26 cellular contexts compared by ENCODE assay signal in the genomic region with DNA sequence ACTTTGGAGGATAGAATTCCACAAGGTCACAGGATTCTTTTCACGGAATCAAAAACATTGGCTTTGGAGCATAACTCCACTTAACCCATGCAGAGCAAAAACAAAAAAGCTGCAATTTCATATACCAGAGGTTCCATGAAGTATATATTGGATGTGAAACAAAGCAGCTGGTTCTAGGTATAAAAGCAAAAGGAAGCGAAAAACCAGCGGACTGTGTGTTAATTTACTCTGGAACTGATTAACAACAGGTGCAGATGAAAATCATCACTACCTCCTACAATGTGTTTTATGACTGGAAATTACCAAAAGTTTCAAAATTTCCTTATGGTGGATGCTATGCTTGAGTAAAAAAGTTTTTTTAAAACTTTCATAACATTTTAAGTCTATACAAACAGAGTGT. TPM values are rescaled to one million over a fixed set of nuclear protein-coding genes. Genes with fewer than 3 reads are reported as not detected.
DNase-seq lines count a peak whose midpoint lies in the region; ATAC-seq, FAIRE-seq and TF ChIP-seq lines count a peak whose summit lies in the region.
"Had no signal": no experiment of that assay in that cellular context is flagged by ENCODE, and none has a peak within 500 bp of the region (broad histone marks: within the 10 kb centered on the region; RNA-seq: fewer than 3 reads in every experiment).

No MANE protein-coding gene starts in this region.

- ATAC-seq in GM19397 (IDR thresholded peaks at IDR 0.05; ENCODE audit: unreplicated experiment) (peak; percentile 34), HG02884 (IDR thresholded peaks at IDR 0.05; ENCODE audit: unreplicated experiment) (peak; percentile 35)
- no peak for ATAC-seq in activated T-cell treated with anti-CD3 and anti-CD28 coated beads, Interleukin-2, amount 50 U/mL, for 72 hours (replicated peaks in 1 of 2)
- ATAC-seq: activated CD4-positive, alpha-beta T cell treated with anti-CD3 and anti-CD28 coated beads for 36 hours; activated CD8-positive, alpha-beta memory T cell treated with anti-CD3 and anti-CD28 coated beads, Interleukin-2, amount 10 ng/mL, durations not matched to agents 7 days and 5 days; naive thymus-derived CD4-positive, alpha-beta T cell had no signal

- no peak for TF ChIP-seq CTCF in GM13976 (IDR thresholded peaks at IDR 0.05; ENCODE audit: borderline replicate concordance, control extremely low read depth, extremely low read depth, insufficient read depth, missing control alignments)

- H3K9me3 Mint-ChIP-seq in activated naive CD8-positive, alpha-beta T cell treated with anti-CD3 and anti-CD28 coated beads for 36 hours: no peaks in the 10 kb centered on the region
- H3K9me3 Mint-ChIP-seq in activated T-cell treated with anti-CD3 and anti-CD28 coated beads, Interleukin-2, amount 50 U/mL, for 72 hours: peaks cover 0 to 1% of the 10 kb centered on the region in 2 donors
- H3K9me3 Mint-ChIP-seq: naive thymus-derived CD4-positive, alpha-beta T cell had no signal

- no peak overlapping the region for H3K4me3 Mint-ChIP-seq in activated naive CD8-positive, alpha-beta T cell treated with anti-CD3 and anti-CD28 coated beads for 36 hours
- no peak overlapping the region for H3K4me3 Mint-ChIP-seq in activated T-cell treated with anti-CD3 and anti-CD28 coated beads, Interleukin-2, amount 50 U/mL, for 72 hours
- H3K4me3 Mint-ChIP-seq: activated CD4-positive, alpha-beta T cell treated with anti-CD3 and anti-CD28 coated beads for 36 hours; activated CD8-positive, alpha-beta memory T cell treated with anti-CD3 and anti-CD28 coated beads, Interleukin-2, amount 10 ng/mL, durations not matched to agents 7 days and 5 days; CD14-positive monocyte; naive thymus-derived CD4-positive, alpha-beta T cell had no signal

- no peak overlapping the region for H3K27ac Mint-ChIP-seq in activated naive CD8-positive, alpha-beta T cell treated with anti-CD3 and anti-CD28 coated beads for 36 hours
- H3K27ac Mint-ChIP-seq in activated T-cell treated with anti-CD3 and anti-CD28 coated beads, Interleukin-2, amount 50 U/mL, for 72 hours: no peak overlapping the region
- H3K27ac Mint-ChIP-seq: activated CD4-positive, alpha-beta T cell treated with anti-CD3 and anti-CD28 coated beads for 36 hours; activated CD8-positive, alpha-beta memory T cell treated with anti-CD3 and anti-CD28 coated beads, Interleukin-2, amount 10 ng/mL, durations not matched to agents 7 days and 5 days; CD14-positive monocyte; naive thymus-derived CD4-positive, alpha-beta T cell had no signal

- H3K36me3 Mint-ChIP-seq in activated naive CD8-positive, alpha-beta T cell treated with anti-CD3 and anti-CD28 coated beads for 36 hours: no peaks in the 10 kb centered on the region
- H3K36me3 Mint-ChIP-seq in activated T-cell treated with anti-CD3 and anti-CD28 coated beads, Interleukin-2, amount 50 U/mL, for 72 hours (ENCODE audit: insufficient read depth in 2 of 2): no peaks in the 10 kb centered on the region
- H3K36me3 Mint-ChIP-seq: activated CD8-positive, alpha-beta memory T cell treated with anti-CD3 and anti-CD28 coated beads, Interleukin-2, amount 10 ng/mL, durations not matched to agents 7 days and 5 days; CD14-positive monocyte; naive thymus-derived CD4-positive, alpha-beta T cell had no signal

- DNase-seq in GM13976 (ENCODE audit: low spot score) (peak; percentile 20), DMS79 (lab: John Stamatoyannopoulos, UW) (no peak), HCEC 1CT (no peak)
- DNase-seq in activated naive CD8-positive, alpha-beta T cell treated with anti-CD3 and anti-CD28 coated beads for 36 hours: no peak
- no peak for DNase-seq in activated T-cell treated with anti-CD3 and anti-CD28 coated beads, Interleukin-2, amount 50 U/mL, for 72 hours
- DNase-seq: ACHN; activated CD4-positive, alpha-beta T cell treated with anti-CD3 and anti-CD28 coated beads for 36 hours; activated CD8-positive, alpha-beta memory T cell treated with anti-CD3 and anti-CD28 coated beads, Interleukin-2, amount 10 ng/mL, durations not matched to agents 7 days and 5 days; activated effector memory CD4-positive, alpha-beta T cell treated with anti-CD3 and anti-CD28 coated beads, Interleukin-2, amount 50 U/mL, for 16 hours; amygdala; cerebellar nuclear complex; effector memory CD4-positive, alpha-beta T cell; glutamatergic neuron; Kasumi-1; mammary epithelial cell; naive thymus-derived CD4-positive, alpha-beta T cell; SK-N-SH; stimulated activated CD4-positive, alpha-beta T cell treated with anti-CD3 and anti-CD28 coated beads, Interleukin-2, amount 100 ng/mL, for 48 hours had no signal

- peak; percentile 55 for FAIRE-seq in endometrium (lab: Jason Lieb, UNC)
- FAIRE-seq: RCC 7860 had no signal

- peaks cover 4% of the 10 kb centered on the region for H3K27me3 Mint-ChIP-seq in activated naive CD8-positive, alpha-beta T cell treated with anti-CD3 and anti-CD28 coated beads for 36 hours
- H3K27me3 Mint-ChIP-seq in activated T-cell treated with anti-CD3 and anti-CD28 coated beads, Interleukin-2, amount 50 U/mL, for 72 hours (ENCODE audit: low read depth): no peaks in the 10 kb centered on the region
- H3K27me3 Mint-ChIP-seq: activated CD8-positive, alpha-beta memory T cell treated with anti-CD3 and anti-CD28 coated beads, Interleukin-2, amount 10 ng/mL, durations not matched to agents 7 days and 5 days; naive thymus-derived CD4-positive, alpha-beta T cell had no signal

- H3K4me1 Mint-ChIP-seq in activated naive CD8-positive, alpha-beta T cell treated with anti-CD3 and anti-CD28 coated beads for 36 hours: peaks cover 10% of the 10 kb centered on the region
- H3K4me1 Mint-ChIP-seq in activated T-cell treated with anti-CD3 and anti-CD28 coated beads, Interleukin-2, amount 50 U/mL, for 72 hours (ENCODE audit: low read depth): peaks cover 12% of the 10 kb centered on the region

- in situ Hi-C loops in GM13976 (cut with MboI; ENCODE audit: low sequenced_read_pairs, unreplicated experiment): no loop called here

RNA-seq across cellular contexts. Expression of a gene that starts 54.4 kb away (rescaled TPM):
- not detected for total RNA-seq in activated naive CD8-positive, alpha-beta T cell treated with anti-CD3 and anti-CD28 coated beads for 36 hours
- total RNA-seq in activated T-cell treated with anti-CD3 and anti-CD28 coated beads, Interleukin-2, amount 50 U/mL, for 72 hours: not detected
- total RNA-seq: activated CD4-positive, alpha-beta T cell treated with anti-CD3 and anti-CD28 coated beads for 36 hours; activated CD8-positive, alpha-beta memory T cell treated with anti-CD3 and anti-CD28 coated beads, Interleukin-2, amount 10 ng/mL, durations not matched to agents 7 days and 5 days; fibroblast of lung; HT1080; mammary epithelial cell; naive thymus-derived CD4-positive, alpha-beta T cell; ureter had no signal

Comparison
In these comparisons a context has a peak if more than half of its experiments do, and no peak if none do; other contexts are left out.
1. ATAC-seq: peak in GM19397 (single experiment) and HG02884 (single experiment); none in activated T-cell treated with anti-CD3 and anti-CD28 coated beads, Interleukin-2, amount 50 U/mL, for 72 hours (0 of 2).